Comparison of ENCODE assay signal across 14 cellular contexts in genomic region chr18:61546598-61546997, GRCh38.
DNase-seq lines count a peak whose midpoint lies in the region; ATAC-seq and TF ChIP-seq lines count a peak whose summit lies in the region.
"Had no signal": no experiment of that assay in that cellular context is flagged by ENCODE, and none has a peak within 500 bp of the region (broad histone marks: within the 10 kb centered on the region; RNA-seq: fewer than 3 reads in every experiment).

No MANE protein-coding gene starts in this region.

- TF ChIP-seq CTCF in cardiac fibroblast (IDR thresholded peaks at IDR 0.05; ENCODE audit: low read depth, low read length) (no peak), mesothelial cell of epicardium (IDR thresholded peaks at IDR 0.05; ENCODE audit: unreplicated experiment) (no peak)

- no peaks in the 10 kb centered on the region for H3K9me3 Mint-ChIP-seq in mesothelial cell of epicardium
- H3K9me3 Mint-ChIP-seq in stimulated activated naive CD8-positive, alpha-beta T cell treated with anti-CD3 and anti-CD28 coated beads, Interleukin-15, amount 100 ng/mL, for 72 hours = no peaks in the 10 kb centered on the region

- H3K27ac Mint-ChIP-seq in mesothelial cell of epicardium = peak overlapping the region; percentile 16
- no peak overlapping the region for H3K27ac Mint-ChIP-seq in stimulated activated naive CD8-positive, alpha-beta T cell treated with anti-CD3 and anti-CD28 coated beads, Interleukin-15, amount 100 ng/mL, for 72 hours
- H3K27ac Mint-ChIP-seq: activated CD4-positive, alpha-beta T cell treated with anti-CD3 and anti-CD28 coated beads for 36 hours had no signal

- H3K36me3 Mint-ChIP-seq in mesothelial cell of epicardium = no peaks in the 10 kb centered on the region

- H3K4me3 ChIP-seq in cardiac fibroblast (replicated peaks in 1 of 2; ENCODE audit: low read depth in 2 of 2, low read length in 2 of 2) = no peak overlapping the region
- H3K4me3 ChIP-seq: ascending aorta, prostate gland had no signal

- peaks cover 3% of the 10 kb centered on the region for H3K27me3 Mint-ChIP-seq in mesothelial cell of epicardium (ENCODE audit: low read depth)
- peaks cover 20% of the 10 kb centered on the region for H3K27me3 Mint-ChIP-seq in stimulated activated naive CD8-positive, alpha-beta T cell treated with anti-CD3 and anti-CD28 coated beads, Interleukin-15, amount 100 ng/mL, for 72 hours

- ATAC-seq in GM21423 (IDR thresholded peaks at IDR 0.05; ENCODE audit: unreplicated experiment) (no peak), GM19452 (IDR thresholded peaks at IDR 0.05; ENCODE audit: unreplicated experiment) (no peak)
- ATAC-seq in stimulated activated naive CD8-positive, alpha-beta T cell treated with anti-CD3 and anti-CD28 coated beads, Interleukin-15, amount 100 ng/mL, for 72 hours = no peak
- ATAC-seq: activated CD4-positive, alpha-beta T cell treated with anti-CD3 and anti-CD28 coated beads for 36 hours had no signal

- peaks cover 52% of the 10 kb centered on the region for H3K4me1 Mint-ChIP-seq in mesothelial cell of epicardium
- no peaks in the 10 kb centered on the region for H3K4me1 Mint-ChIP-seq in stimulated activated naive CD8-positive, alpha-beta T cell treated with anti-CD3 and anti-CD28 coated beads, Interleukin-15, amount 100 ng/mL, for 72 hours
- H3K4me1 Mint-ChIP-seq: activated CD4-positive, alpha-beta T cell treated with anti-CD3 and anti-CD28 coated beads for 36 hours had no signal

- H3K4me3 Mint-ChIP-seq in mesothelial cell of epicardium = no peak overlapping the region
- H3K4me3 Mint-ChIP-seq in stimulated activated naive CD8-positive, alpha-beta T cell treated with anti-CD3 and anti-CD28 coated beads, Interleukin-15, amount 100 ng/mL, for 72 hours = no peak overlapping the region
- H3K4me3 Mint-ChIP-seq: activated CD4-positive, alpha-beta T cell treated with anti-CD3 and anti-CD28 coated beads for 36 hours had no signal

- peak; percentile 66 for DNase-seq in COLO829 (ENCODE audit: low spot score)
- peak; percentile 87 for DNase-seq in M059J (ENCODE audit: low read depth)
- peak; percentile 59 to 86 for DNase-seq in cardiac fibroblast (ENCODE audit: low read depth in 2 of 2)
- DNase-seq in mesothelial cell of epicardium (ENCODE audit: low spot score in 2 of 2, unreplicated experiment in 2 of 2) = no peak
- DNase-seq in stimulated activated CD4-positive, alpha-beta T cell treated with anti-CD3 and anti-CD28 coated beads, Interleukin-2, amount 100 ng/mL, for 48 hours = no peak
- DNase-seq in stimulated activated naive CD8-positive, alpha-beta T cell treated with anti-CD3 and anti-CD28 coated beads, Interleukin-15, amount 100 ng/mL, for 72 hours = no peak
- DNase-seq: activated CD4-positive, alpha-beta T cell treated with anti-CD3 and anti-CD28 coated beads for 36 hours; activated T-cell treated with anti-CD3 and anti-CD28 coated beads, Interleukin-2, amount 50 U/mL, for 48 hours; NCI-H1417 treated with DMSO at 0.1 percent for 48 hours; stimulated activated CD4-positive, alpha-beta T cell treated with anti-CD3 and anti-CD28 coated beads, Interleukin-4, amount 100 ng/mL, for 4 hours had no signal

Comparison
In these comparisons a context has a peak if more than half of its experiments do, and no peak if none do; other contexts are left out.
1. DNase-seq: peak in COLO829 (single experiment), M059J (single experiment) and cardiac fibroblast (2 of 2); none in mesothelial cell of epicardium (0 of 2), stimulated activated CD4-positive, alpha-beta T cell treated with anti-CD3 and anti-CD28 coated beads, Interleukin-2, amount 100 ng/mL, for 48 hours (0 of 2) and stimulated activated naive CD8-positive, alpha-beta T cell treated with anti-CD3 and anti-CD28 coated beads, Interleukin-15, amount 100 ng/mL, for 72 hours (0 of 2).